ENCODE assay signal across 9 cellular contexts in genomic region chr3:36893137-36893557, GRCh38. TPM values are rescaled to one million over a fixed set of nuclear protein-coding genes. Genes with fewer than 3 reads are reported as not detected.
DNase-seq lines count a peak whose midpoint lies in the region; ATAC-seq and TF ChIP-seq lines count a peak whose summit lies in the region.
"Had no signal": no experiment of that assay in that cellular context is flagged by ENCODE, and none has a peak within 500 bp of the region (broad histone marks: within the 10 kb centered on the region; RNA-seq: fewer than 3 reads in every experiment).

No MANE protein-coding gene starts in this region.

- no peaks in the 10 kb centered on the region for H3K9me3 ChIP-seq in OCI-LY1 (ENCODE audit: low read length)
- H3K9me3 ChIP-seq in vagina: no peaks in the 10 kb centered on the region

- TF ChIP-seq CTCF in OCI-LY1 (IDR thresholded peaks at IDR 0.05; ENCODE audit: low read length) (no peak), vagina (IDR thresholded peaks at IDR 0.05) (no peak)

- H3K27me3 ChIP-seq in OCI-LY1 (ENCODE audit: insufficient read depth, low read length) (no peaks in the 10 kb centered on the region), vagina (no peaks in the 10 kb centered on the region)

- peak overlapping the region; percentile 73 for H3K27ac ChIP-seq in OCI-LY1 (ENCODE audit: low read depth, low read length, poor library complexity, severe bottlenecking)
- H3K27ac ChIP-seq in vagina: no peak overlapping the region
- H3K27ac ChIP-seq: VCaP had no signal

- H3K4me1 ChIP-seq in OCI-LY1 (ENCODE audit: insufficient read depth, low read length, severe bottlenecking) (peaks cover 52% of the 10 kb centered on the region), vagina (peaks cover 12% of the 10 kb centered on the region)

- no peak for TF ChIP-seq POLR2A in vagina (IDR thresholded peaks at IDR 0.05)

- peak; percentile 80 for DNase-seq in dermis blood vessel endothelial cell
- peak; percentile 54 for DNase-seq in myocyte (ENCODE audit: low read depth)
- DNase-seq in NCI-H1092 (lab: John Stamatoyannopoulos, UW): no peak
- DNase-seq in vagina (ENCODE audit: extremely low spot score in 2 of 2): no peak

- no peak overlapping the region for H3K9ac ChIP-seq in OCI-LY1 (ENCODE audit: low read length)

- H2AFZ ChIP-seq in OCI-LY1 (ENCODE audit: low read length): no peak overlapping the region

- intact Hi-C loops in vagina (cut with DNase I): no loop called here

- ATAC-seq in GM18498 (IDR thresholded peaks at IDR 0.05; ENCODE audit: unreplicated experiment): peak; percentile 46
- peak; percentile 39 for ATAC-seq in GM21786 (IDR thresholded peaks at IDR 0.05; ENCODE audit: unreplicated experiment)
- no peak for ATAC-seq in HG02970 (IDR thresholded peaks at IDR 0.05; ENCODE audit: low FRiP score, unreplicated experiment)

- no peaks in the 10 kb centered on the region for H3F3A ChIP-seq in OCI-LY1 (ENCODE audit: insufficient read depth, low read length)

- H3K36me3 ChIP-seq in OCI-LY1 (ENCODE audit: insufficient read depth, low read length) (peaks cover 86% of the 10 kb centered on the region), vagina (peaks cover 0 to 32% of the 10 kb centered on the region in 2 donors)

- no peaks in the 10 kb centered on the region for H4K20me1 ChIP-seq in OCI-LY1 (ENCODE audit: insufficient read depth, low read length)

- H3K4me3 ChIP-seq in OCI-LY1 (ENCODE audit: low read depth, low read length, poor library complexity, severe bottlenecking): no peak overlapping the region
- no peak overlapping the region for H3K4me3 ChIP-seq in vagina

- H3K9me2 ChIP-seq in OCI-LY1 (ENCODE audit: low read depth, low read length): no peaks in the 10 kb centered on the region

- no peaks in the 10 kb centered on the region for H3K79me2 ChIP-seq in OCI-LY1 (ENCODE audit: insufficient read depth, low read length)

- no peak overlapping the region; the same call in 1 of the 2 replicates for H3K4me2 ChIP-seq in OCI-LY1 (ENCODE audit: low read length)

RNA-seq across cellular contexts. Expression of gene TRANK1, which starts 51.7 kb away (rescaled TPM):
- total RNA-seq in dermis blood vessel endothelial cell (13.6 and 13.9 TPM in 2 replicates), myocyte (7.5 and 8.7 TPM in 2 replicates), vagina (17.7 TPM)
- polyA plus RNA-seq in myocyte (2012): 5.4 TPM

Comparison
In these comparisons a context has a peak if more than half of its experiments do, and no peak if none do; other contexts are left out.
1. DNase-seq: peak in dermis blood vessel endothelial cell (single experiment) and myocyte (single experiment); none in NCI-H1092 (single experiment) and vagina (0 of 2).